Comparison of ENCODE assay signal across 8 cellular contexts in genomic region chr20:50569864-50570836, GRCh38. TPM values are rescaled to one million over a fixed set of nuclear protein-coding genes. Genes with fewer than 3 reads are reported as not detected.
A peak's percentile ranks its signal among the peaks of the same experiment; 100 is the strongest.
DNase-seq lines count a peak whose midpoint lies in the region; ATAC-seq and TF ChIP-seq lines count a peak whose summit lies in the region.

No MANE protein-coding gene starts in this region.

- no peaks in the 10 kb centered on the region for H3K27me3 Mint-ChIP-seq in CD4-positive, alpha-beta memory T cell
- H3K27me3 Mint-ChIP-seq in activated CD4-positive, alpha-beta memory T cell treated with anti-CD3 and anti-CD28 coated beads for 36 hours = no peaks in the 10 kb centered on the region

- peaks cover 39 to 89% (median 65%) of the 10 kb centered on the region in 4 donors for H3K4me1 Mint-ChIP-seq in CD4-positive, alpha-beta memory T cell
- peaks cover 82% of the 10 kb centered on the region for H3K4me1 Mint-ChIP-seq in activated CD4-positive, alpha-beta memory T cell treated with anti-CD3 and anti-CD28 coated beads for 36 hours (ENCODE audit: low read depth)

- 81% methylated on average over 14 of the region's 14 CpGs for WGBS in right cardiac atrium

- H3K36me3 ChIP-seq in CD4-positive, alpha-beta memory T cell (ENCODE audit: insufficient read depth, low read length) = peaks cover 58% of the 10 kb centered on the region
- peaks cover 39% of the 10 kb centered on the region for H3K36me3 ChIP-seq in MG63

- intact Hi-C loops in CD4-positive, alpha-beta memory T cell (cut with micrococcal nuclease) = loop anchor here (1.0 kb wide), 2 partner anchors 66 to 92 kb away; no protein-coding TSS in a partner anchor
- intact Hi-C loops in activated CD4-positive, alpha-beta memory T cell treated with anti-CD3 and anti-CD28 coated beads for 36 hours (cut with micrococcal nuclease) = loop anchor here (1.0 to 5.0 kb wide), 9 partner anchors 9 to 378 kb away; partner anchors contain the start of genes CEBPB and PTPN1
- intact Hi-C loops in right cardiac atrium (cut with DNase I) = loop anchor here (5.0 to 10.0 kb wide), 5 partner anchors 55 to 383 kb away; partner anchors contain the start of gene PTPN1 (in 2 of the 4)

- CTCF ChIA-PET in CD4-positive, alpha-beta memory T cell (lab: Charles Lee; ENCODE audit: partially characterized antibody) = interaction anchor here (0.7 to 16.4 kb wide), 10 partner anchors 10 to 106 kb away, joined by 3 to 244 read pairs (median 4); no protein-coding TSS in a partner anchor
- CTCF ChIA-PET in activated CD4-positive, alpha-beta memory T cell treated with anti-CD3 and anti-CD28 coated beads for 36 hours (lab: Charles Lee) = interaction anchor here (0.6 to 1.4 kb wide), 31 partner anchors 8 to 361 kb away, joined by 3 to 23 read pairs (median 5); partner anchors contain the start of genes ADNP and PTPN1

- TF ChIP-seq EP300 in Ishikawa (IDR thresholded peaks at IDR 0.05; ENCODE audit: borderline replicate concordance) = no peak

- peak; percentile 27; the same call in 1 of the 2 replicates for TF ChIP-seq RAD21 in Ishikawa (IDR thresholded peaks at IDR 0.05; ENCODE audit: low read depth)

- H3K27ac Mint-ChIP-seq in CD4-positive, alpha-beta memory T cell = peak overlapping the region; percentile 68 to 86 (median 84)
- H3K27ac Mint-ChIP-seq in activated CD4-positive, alpha-beta memory T cell treated with anti-CD3 and anti-CD28 coated beads for 36 hours = peak overlapping the region; percentile 61

- peaks cover 0 to 2% (median 0%) of the 10 kb centered on the region in 8 donors for H3K9me3 Mint-ChIP-seq in CD4-positive, alpha-beta memory T cell
- no peaks in the 10 kb centered on the region for H3K9me3 Mint-ChIP-seq in activated CD4-positive, alpha-beta memory T cell treated with anti-CD3 and anti-CD28 coated beads for 36 hours

- no peaks in the 10 kb centered on the region for H3K9me3 ChIP-seq in CD4-positive, alpha-beta memory T cell (ENCODE audit: control insufficient read depth in 1 of 2, low read length in 2 of 2)
- no peaks in the 10 kb centered on the region for H3K9me3 ChIP-seq in right cardiac atrium (ENCODE audit: control insufficient read depth, low read length)
- no peaks in the 10 kb centered on the region for H3K9me3 ChIP-seq in MG63

- no peak overlapping the region for H3K4me3 ChIP-seq in CD4-positive, alpha-beta memory T cell (ENCODE audit: low read length in 2 of 2)
- H3K4me3 ChIP-seq in right cardiac atrium (ENCODE audit: low read length) (no peak overlapping the region), MG63 (no peak overlapping the region)

- H3K36me3 Mint-ChIP-seq in CD4-positive, alpha-beta memory T cell = peaks cover 46 to 90% of the 10 kb centered on the region in 2 donors
- peaks cover 73% of the 10 kb centered on the region for H3K36me3 Mint-ChIP-seq in activated CD4-positive, alpha-beta memory T cell treated with anti-CD3 and anti-CD28 coated beads for 36 hours

- peak; percentile 30 to 66 (median 39) for DNase-seq in CD4-positive, alpha-beta memory T cell
- DNase-seq in activated CD4-positive, alpha-beta memory T cell treated with anti-CD3 and anti-CD28 coated beads for 36 hours = peak; percentile 74
- no peak for DNase-seq in right cardiac atrium
- no peak for DNase-seq in MG63
- DNase-seq in H4 (ENCODE audit: low spot score) = no peak

- POLR2A ChIA-PET in CD4-positive, alpha-beta memory T cell (lab: Charles Lee; ENCODE audit: partially characterized antibody) = interaction anchor here (0.9 to 1.2 kb wide), 6 partner anchors 53 to 379 kb away, joined by 3 to 5 read pairs (median 4); partner anchors contain the start of genes CEBPB and PTPN1
- POLR2A ChIA-PET in activated CD4-positive, alpha-beta memory T cell treated with anti-CD3 and anti-CD28 coated beads for 36 hours (lab: Charles Lee) = interaction anchor here (0.7 to 2.5 kb wide), 9 partner anchors 9 to 87 kb away, joined by 3 to 11 read pairs (median 4); no protein-coding TSS in a partner anchor

- no peak overlapping the region for H3K27ac ChIP-seq in CD4-positive, alpha-beta memory T cell (ENCODE audit: low read depth, low read length)
- H3K27ac ChIP-seq in right cardiac atrium (ENCODE audit: low read length) (no peak overlapping the region), temporal lobe (ENCODE audit: low read depth, low read length) (peak overlapping the region; percentile 42)

- no peaks in the 10 kb centered on the region for H3K27me3 ChIP-seq in CD4-positive, alpha-beta memory T cell (ENCODE audit: insufficient read depth, low read length)
- H3K27me3 ChIP-seq in right cardiac atrium (ENCODE audit: control insufficient read depth, insufficient read depth) = no peaks in the 10 kb centered on the region
- no peaks in the 10 kb centered on the region for H3K27me3 ChIP-seq in MG63

- peaks cover 36% of the 10 kb centered on the region for H3K4me1 ChIP-seq in CD4-positive, alpha-beta memory T cell (ENCODE audit: insufficient read depth, low read length)
- peaks cover 16% of the 10 kb centered on the region for H3K4me1 ChIP-seq in right cardiac atrium (ENCODE audit: control insufficient read depth, insufficient read depth, low read length)

- H3K4me3 Mint-ChIP-seq in CD4-positive, alpha-beta memory T cell = peak overlapping the region in 6 of 8 donors; percentile 5 to 81 (median 56)
- H3K4me3 Mint-ChIP-seq in activated CD4-positive, alpha-beta memory T cell treated with anti-CD3 and anti-CD28 coated beads for 36 hours = peak overlapping the region; percentile 24

- ATAC-seq in GM19452 (IDR thresholded peaks at IDR 0.05; ENCODE audit: unreplicated experiment) = peak; percentile 58
- peak; percentile 28 to 34 for ATAC-seq in right cardiac atrium

TF ChIP-seq in Ishikawa, 13 proteins besides CTCF, POLR2A, EP300 and RAD21:
- no peak for TF ChIP-seq FOXM1 (IDR thresholded peaks at IDR 0.05; ENCODE audit: borderline replicate concordance, low read depth)
- TF ChIP-seq TEAD4 (IDR thresholded peaks at IDR 0.05) = no peak
- TF ChIP-seq YY1 (IDR thresholded peaks at IDR 0.05; ENCODE audit: low read depth) = no peak
- no peak for TF ChIP-seq TAF1 (IDR thresholded peaks at IDR 0.05; ENCODE audit: low read depth)
- TF ChIP-seq TCF12 (IDR thresholded peaks at IDR 0.05; ENCODE audit: low read depth) = no peak
- TF ChIP-seq NFIC (IDR thresholded peaks at IDR 0.05) = no peak
- TF ChIP-seq CREB1 (IDR thresholded peaks at IDR 0.05; ENCODE audit: low read depth) = no peak

RNA-seq across cellular contexts. Expression of gene PTPN1, which starts 60.0 kb away (rescaled TPM):
- 10 to 100 TPM; 59.5 to 61.5 TPM for total RNA-seq in CD4-positive, alpha-beta memory T cell
- polyA plus RNA-seq in CD4-positive, alpha-beta memory T cell = 10 to 100 TPM; 21.0 to 41.0 TPM
- total RNA-seq in activated CD4-positive, alpha-beta memory T cell treated with anti-CD3 and anti-CD28 coated beads for 36 hours = 10 to 100 TPM; 80.6 to 83.4 TPM
- 10 to 100 TPM; 22.5 to 37.4 (median 27.2) TPM for total RNA-seq in right cardiac atrium
- polyA plus RNA-seq in right cardiac atrium = 20.8 TPM
- 15.7 TPM for total RNA-seq in temporal lobe
- total RNA-seq in MG63 (2014; rRNA removed; shearing (Covaris generic); ENCODE audit: low replicate concordance) = 35.3 and 37.1 TPM in 2 replicates
- 22.8 TPM in 2 replicates for total RNA-seq in H4 (2014; rRNA removed; shearing (Covaris generic))

Comparison
In these comparisons a context has a peak if more than half of its experiments do, and no peak if none do; other contexts are left out.
1. DNase-seq: peak in CD4-positive, alpha-beta memory T cell (5 of 5) and activated CD4-positive, alpha-beta memory T cell treated with anti-CD3 and anti-CD28 coated beads for 36 hours (single experiment); none in right cardiac atrium (0 of 3), MG63 (single experiment) and H4 (single experiment).